Comparison of ENCODE assay signal across 1 cellular context in genomic region chr3:111800472-111800871, GRCh38.
A peak's percentile ranks its signal among the peaks of the same experiment; 100 is the strongest.
TF ChIP-seq lines count a peak whose summit lies in the region.

No MANE protein-coding gene starts in this region.

TF ChIP-seq in HepG2, 621 proteins besides CTCF, POLR2A, EP300 and RAD21:
- no peak for TF ChIP-seq ZMAT3 (CRISPR knock-in tag; conservative IDR thresholded peaks at IDR 0.05)
- 0 out of 2 replicates have a peak, but pooled peaks have one; percentile 18 for TF ChIP-seq HNF1A (IDR thresholded peaks at IDR 0.05; ENCODE audit: low read depth)
- no peak for TF ChIP-seq HNF1A (CRISPR knock-in tag; IDR thresholded peaks at IDR 0.05; ENCODE audit: borderline replicate concordance)
